Comparison of ENCODE assay signal across 14 cellular contexts in genomic region chr6:2873643-2874042, GRCh38.
"Had no signal": no experiment of that assay in that cellular context is flagged by ENCODE, and none has a peak within 500 bp of the region (broad histone marks: within the 10 kb centered on the region; RNA-seq: fewer than 3 reads in every experiment).

No MANE protein-coding gene starts in this region.

- H3K27ac Mint-ChIP-seq: activated naive CD4-positive, alpha-beta T cell treated with anti-CD3 and anti-CD28 coated beads for 36 hours; progenitor cell of endocrine pancreas had no signal

- H3K27me3 Mint-ChIP-seq: activated CD4-positive, alpha-beta memory T cell treated with anti-CD3 and anti-CD28 coated beads, Interleukin-2, amount 10 ng/mL, durations not matched to agents 7 days and 5 days; activated CD4-positive, alpha-beta T cell treated with anti-CD3 and anti-CD28 coated beads for 36 hours; activated T-cell treated with anti-CD3 and anti-CD28 coated beads, Interleukin-2, amount 50 U/mL, for 24 hours; central memory CD8-positive, alpha-beta T cell; naive thymus-derived CD8-positive, alpha-beta T cell had no signal

- H3K36me3 Mint-ChIP-seq: naive thymus-derived CD8-positive, alpha-beta T cell had no signal

- H3K27ac ChIP-seq: ascending aorta, coronary artery, hepatocyte had no signal

- H3K4me3 Mint-ChIP-seq: activated CD4-positive, alpha-beta memory T cell treated with anti-CD3 and anti-CD28 coated beads, Interleukin-2, amount 10 ng/mL, durations not matched to agents 7 days and 5 days; activated CD4-positive, alpha-beta T cell treated with anti-CD3 and anti-CD28 coated beads for 36 hours; activated naive CD4-positive, alpha-beta T cell treated with anti-CD3 and anti-CD28 coated beads for 36 hours had no signal

- DNase-seq: activated CD4-positive, alpha-beta memory T cell treated with anti-CD3 and anti-CD28 coated beads, Interleukin-2, amount 10 ng/mL, durations not matched to agents 7 days and 5 days; activated CD4-positive, alpha-beta T cell treated with anti-CD3 and anti-CD28 coated beads for 36 hours; activated naive CD4-positive, alpha-beta T cell treated with anti-CD3 and anti-CD28 coated beads for 36 hours; activated T-cell treated with anti-CD3 and anti-CD28 coated beads, Interleukin-2, amount 50 U/mL, for 24 hours; effector CD4-positive, alpha-beta T cell; mesenchymal stem cell; naive thymus-derived CD8-positive, alpha-beta T cell; stimulated activated naive CD8-positive, alpha-beta T cell treated with anti-CD3 and anti-CD28 coated beads, Interleukin-15, Interleukin-2, amounts not matched to agents 100 U/mL and 50 U/mL, for 24 hours; trophoblast cell had no signal

- H3K4me3 ChIP-seq: ascending aorta, coronary artery, hepatocyte had no signal

- H3K9me3 Mint-ChIP-seq: central memory CD8-positive, alpha-beta T cell had no signal

- ATAC-seq: activated CD4-positive, alpha-beta T cell treated with anti-CD3 and anti-CD28 coated beads for 36 hours; naive thymus-derived CD8-positive, alpha-beta T cell; stimulated activated naive CD8-positive, alpha-beta T cell treated with anti-CD3 and anti-CD28 coated beads, Interleukin-15, Interleukin-2, amounts not matched to agents 100 U/mL and 50 U/mL, for 24 hours had no signal

- H3K27me3 ChIP-seq: ascending aorta, hepatocyte had no signal

- H3K9me3 ChIP-seq: ascending aorta had no signal

- H3K36me3 ChIP-seq: ascending aorta had no signal
